In genomic region chr3:32198011-32198410, GRCh38 we compare ENCODE assay signal across 34 cellular contexts.
"Had no signal": no experiment of that assay in that cellular context is flagged by ENCODE, and none has a peak within 500 bp of the region (broad histone marks: within the 10 kb centered on the region; RNA-seq: fewer than 3 reads in every experiment).

No MANE protein-coding gene starts in this region.

- H3K27ac Mint-ChIP-seq: activated naive CD4-positive, alpha-beta T cell treated with anti-CD3 and anti-CD28 coated beads for 36 hours; activated naive CD4-positive, alpha-beta T cell treated with anti-CD3 and anti-CD28 coated beads, Interleukin-2, amount 10 ng/mL, durations not matched to agents 7 days and 5 days; activated naive CD4-positive, alpha-beta T cell treated with anti-CD3 and anti-CD28 coated beads, Interleukin-2, amount 50 U/mL, for 24 hours; activated naive CD4-positive, alpha-beta T cell treated with anti-CD3 and anti-CD28 coated beads, Interleukin-2, amount 50 U/mL, for 72 hours; activated naive CD8-positive, alpha-beta T cell; activated naive CD8-positive, alpha-beta T cell treated with anti-CD3 and anti-CD28 coated beads for 36 hours; activated naive CD8-positive, alpha-beta T cell treated with anti-CD3 and anti-CD28 coated beads, Interleukin-2, amount 10 ng/mL, durations not matched to agents 7 days and 5 days; activated naive CD8-positive, alpha-beta T cell treated with anti-CD3 and anti-CD28 coated beads, Interleukin-2, amount 50 U/mL, for 24 hours; activated T-cell treated with anti-CD3 and anti-CD28 coated beads, Interleukin-2, amount 50 U/mL, for 24 hours; activated T-cell treated with anti-CD3 and anti-CD28 coated beads, Interleukin-2, amount 50 U/mL, for 72 hours; activated T-helper 1 cell treated with anti-CD3 and anti-CD28 coated beads, Interleukin-12 subunit alpha, Interleukin-12 subunit beta, Interleukin-2, Interleukin-4 antibody, amounts not matched to agents 30 ng/mL and 10 ng/mL and 1 ng/mL, durations not matched to agents 14 hours and 24 hours and 36 hours; activated T-helper 17 cell treated with anti-CD3 and anti-CD28 coated beads, Interleukin-2, amount 50 U/mL, for 72 hours; activated T-helper 2 cell treated with anti-CD3 and anti-CD28 coated beads, Interferon-gamma antibody, Interleukin-2, Interleukin-4, amounts not matched to agents 10 μg/mL and 5 μg/mL and 100 μg/mL, durations not matched to agents 14 hours and 24 hours and 36 hours; brain had no signal

- ATAC-seq: activated naive CD4-positive, alpha-beta T cell treated with anti-CD3 and anti-CD28 coated beads, Interleukin-2, amount 50 U/mL, for 72 hours; activated naive CD8-positive, alpha-beta T cell treated with anti-CD3 and anti-CD28 coated beads, Interleukin-2, amount 50 U/mL, for 24 hours; activated T-cell treated with anti-CD3 and anti-CD28 coated beads, Interleukin-2, amount 50 U/mL, for 4 hours; activated T-cell treated with anti-CD3 and anti-CD28 coated beads, Interleukin-2, amount 50 U/mL, for 72 hours; activated T-helper 17 cell treated with anti-CD3 and anti-CD28 coated beads, Interleukin-2, amount 50 U/mL, for 72 hours; body of pancreas had no signal

- H3K4me1 Mint-ChIP-seq: activated naive CD4-positive, alpha-beta T cell treated with anti-CD3 and anti-CD28 coated beads, Interleukin-2, amount 10 ng/mL, durations not matched to agents 7 days and 5 days; activated naive CD4-positive, alpha-beta T cell treated with anti-CD3 and anti-CD28 coated beads, Interleukin-2, amount 50 U/mL, for 24 hours; activated naive CD8-positive, alpha-beta T cell treated with anti-CD3 and anti-CD28 coated beads for 36 hours; activated naive CD8-positive, alpha-beta T cell treated with anti-CD3 and anti-CD28 coated beads, Interleukin-2, amount 10 ng/mL, durations not matched to agents 7 days and 5 days; activated naive CD8-positive, alpha-beta T cell treated with anti-CD3 and anti-CD28 coated beads, Interleukin-2, amount 50 U/mL, for 24 hours; activated T-helper 17 cell treated with anti-CD3 and anti-CD28 coated beads, Interleukin-2, amount 50 U/mL, for 72 hours; brain; central memory CD8-positive, alpha-beta T cell had no signal

- H3K27me3 Mint-ChIP-seq: activated naive CD4-positive, alpha-beta T cell treated with anti-CD3 and anti-CD28 coated beads, Interleukin-2, amount 50 U/mL, for 24 hours; activated naive CD8-positive, alpha-beta T cell treated with anti-CD3 and anti-CD28 coated beads for 36 hours; brain had no signal

- H3K36me3 Mint-ChIP-seq: activated naive CD4-positive, alpha-beta T cell treated with anti-CD3 and anti-CD28 coated beads, Interleukin-2, amount 10 ng/mL, durations not matched to agents 7 days and 5 days; activated naive CD4-positive, alpha-beta T cell treated with anti-CD3 and anti-CD28 coated beads, Interleukin-2, amount 50 U/mL, for 24 hours; activated naive CD4-positive, alpha-beta T cell treated with anti-CD3 and anti-CD28 coated beads, Interleukin-2, amount 50 U/mL, for 72 hours; activated naive CD8-positive, alpha-beta T cell; activated naive CD8-positive, alpha-beta T cell treated with anti-CD3 and anti-CD28 coated beads for 36 hours; activated naive CD8-positive, alpha-beta T cell treated with anti-CD3 and anti-CD28 coated beads, Interleukin-2, amount 10 ng/mL, durations not matched to agents 7 days and 5 days; brain had no signal

- H3K9me3 Mint-ChIP-seq: activated naive CD4-positive, alpha-beta T cell treated with anti-CD3 and anti-CD28 coated beads for 36 hours; activated naive CD4-positive, alpha-beta T cell treated with anti-CD3 and anti-CD28 coated beads, Interleukin-2, amount 10 ng/mL, durations not matched to agents 7 days and 5 days; activated naive CD4-positive, alpha-beta T cell treated with anti-CD3 and anti-CD28 coated beads, Interleukin-2, amount 50 U/mL, for 24 hours; activated naive CD4-positive, alpha-beta T cell treated with anti-CD3 and anti-CD28 coated beads, Interleukin-2, amount 50 U/mL, for 72 hours; activated naive CD8-positive, alpha-beta T cell treated with anti-CD3 and anti-CD28 coated beads for 36 hours; activated naive CD8-positive, alpha-beta T cell treated with anti-CD3 and anti-CD28 coated beads, Interleukin-2, amount 10 ng/mL, durations not matched to agents 7 days and 5 days; activated naive CD8-positive, alpha-beta T cell treated with anti-CD3 and anti-CD28 coated beads, Interleukin-2, amount 50 U/mL, for 24 hours; activated T-cell treated with anti-CD3 and anti-CD28 coated beads, Interleukin-2, amount 50 U/mL, for 24 hours; activated T-cell treated with anti-CD3 and anti-CD28 coated beads, Interleukin-2, amount 50 U/mL, for 4 hours; activated T-cell treated with anti-CD3 and anti-CD28 coated beads, Interleukin-2, amount 50 U/mL, for 72 hours; activated T-helper 1 cell treated with anti-CD3 and anti-CD28 coated beads, Interleukin-12 subunit alpha, Interleukin-12 subunit beta, Interleukin-2, Interleukin-4 antibody, amounts not matched to agents 30 ng/mL and 10 ng/mL and 1 ng/mL, durations not matched to agents 14 hours and 24 hours and 36 hours; activated T-helper 17 cell treated with anti-CD3 and anti-CD28 coated beads, Interleukin-2, amount 50 U/mL, for 72 hours; activated T-helper 2 cell treated with anti-CD3 and anti-CD28 coated beads, Interferon-gamma antibody, Interleukin-2, Interleukin-4, amounts not matched to agents 10 μg/mL and 5 μg/mL and 100 μg/mL, durations not matched to agents 14 hours and 24 hours and 36 hours; brain; central memory CD8-positive, alpha-beta T cell had no signal

- DNase-seq: activated effector memory CD4-positive, alpha-beta T cell treated with anti-CD3 and anti-CD28 coated beads, Interleukin-2, amount 50 U/mL, for 16 hours; activated effector memory CD4-positive, alpha-beta T cell treated with Interleukin-2 at 50 U/mL for 16 hours; activated gamma-delta T cell; activated gamma-delta T cell treated with Interleukin-2 at 50 U/mL for 16 hours; activated naive CD4-positive, alpha-beta T cell; activated naive CD4-positive, alpha-beta T cell treated with anti-CD3 and anti-CD28 coated beads for 36 hours; activated naive CD4-positive, alpha-beta T cell treated with anti-CD3 and anti-CD28 coated beads, Interleukin-2, amount 10 ng/mL, durations not matched to agents 7 days and 5 days; activated naive CD4-positive, alpha-beta T cell treated with anti-CD3 and anti-CD28 coated beads, Interleukin-2, amount 50 U/mL, for 16 hours; activated naive CD4-positive, alpha-beta T cell treated with Interleukin-2 at 50 U/mL for 16 hours; activated naive CD8-positive, alpha-beta T cell treated with anti-CD3 and anti-CD28 coated beads for 36 hours; activated naive CD8-positive, alpha-beta T cell treated with anti-CD3 and anti-CD28 coated beads, Interleukin-2, amount 10 ng/mL, durations not matched to agents 7 days and 5 days; activated naive CD8-positive, alpha-beta T cell treated with anti-CD3 and anti-CD28 coated beads, Interleukin-2, amount 50 U/mL, for 24 hours; activated T-cell treated with anti-CD3 and anti-CD28 coated beads, Interleukin-2, amount 50 U/mL, for 1 hour; activated T-cell treated with anti-CD3 and anti-CD28 coated beads, Interleukin-2, amount 50 U/mL, for 24 hours; activated T-cell treated with anti-CD3 and anti-CD28 coated beads, Interleukin-2, amount 50 U/mL, for 4 hours; activated T-cell treated with anti-CD3 and anti-CD28 coated beads, Interleukin-2, amount 50 U/mL, for 48 hours; activated T-cell treated with anti-CD3 and anti-CD28 coated beads, Interleukin-2, amount 50 U/mL, for 72 hours; adrenal gland; amniotic stem cell; amygdala; anterior cingulate cortex; aorta; body of pancreas; brain microvascular endothelial cell; central memory CD4-positive, alpha-beta T cell; cerebellar nuclear complex had no signal

- H3K4me3 Mint-ChIP-seq: activated naive CD4-positive, alpha-beta T cell treated with anti-CD3 and anti-CD28 coated beads for 36 hours; activated naive CD4-positive, alpha-beta T cell treated with anti-CD3 and anti-CD28 coated beads, Interleukin-2, amount 10 ng/mL, durations not matched to agents 7 days and 5 days; activated naive CD4-positive, alpha-beta T cell treated with anti-CD3 and anti-CD28 coated beads, Interleukin-2, amount 50 U/mL, for 24 hours; activated naive CD8-positive, alpha-beta T cell; activated naive CD8-positive, alpha-beta T cell treated with anti-CD3 and anti-CD28 coated beads for 36 hours; activated naive CD8-positive, alpha-beta T cell treated with anti-CD3 and anti-CD28 coated beads, Interleukin-2, amount 10 ng/mL, durations not matched to agents 7 days and 5 days; activated naive CD8-positive, alpha-beta T cell treated with anti-CD3 and anti-CD28 coated beads, Interleukin-2, amount 50 U/mL, for 24 hours; activated T-cell treated with anti-CD3 and anti-CD28 coated beads, Interleukin-2, amount 50 U/mL, for 24 hours; activated T-cell treated with anti-CD3 and anti-CD28 coated beads, Interleukin-2, amount 50 U/mL, for 4 hours; activated T-cell treated with anti-CD3 and anti-CD28 coated beads, Interleukin-2, amount 50 U/mL, for 72 hours; activated T-helper 1 cell treated with anti-CD3 and anti-CD28 coated beads, Interleukin-12 subunit alpha, Interleukin-12 subunit beta, Interleukin-2, Interleukin-4 antibody, amounts not matched to agents 30 ng/mL and 10 ng/mL and 1 ng/mL, durations not matched to agents 14 hours and 24 hours and 36 hours; activated T-helper 17 cell treated with anti-CD3 and anti-CD28 coated beads, Interleukin-2, amount 50 U/mL, for 72 hours; brain; central memory CD8-positive, alpha-beta T cell had no signal
